8 cellular contexts compared by ENCODE assay signal in genomic region chr12:132162508-132163031, GRCh38. TPM values are rescaled to one million over a fixed set of nuclear protein-coding genes. Genes with fewer than 3 reads are reported as not detected.
DNase-seq lines count a peak whose midpoint lies in the region; ATAC-seq and TF ChIP-seq lines count a peak whose summit lies in the region.

No MANE protein-coding gene starts in this region.

- H3K27ac ChIP-seq in BLaER1 treated with 17β-estradiol and CSF1 and Interleukin-3, amounts not matched to agents 10 nM and 100 nM: peak overlapping the region; percentile 42 to 89 (median 79); a peak in 20 of 22 replicates
- H3K27ac ChIP-seq in brain microvascular endothelial cell: no peak overlapping the region

- peaks cover 0 to 22% (median 0%) of the 10 kb centered on the region in 11 experiments; a peak in 4 of 22 replicates for H4K20me1 ChIP-seq in BLaER1 treated with 17β-estradiol and CSF1 and Interleukin-3, amounts not matched to agents 10 nM and 100 nM

- DNase-seq in M059J (ENCODE audit: low read depth) (peak; percentile 94), brain microvascular endothelial cell (peak; percentile 67), medulla oblongata (ENCODE audit: extremely low spot score) (peak; percentile 37), RKO (ENCODE audit: low spot score) (no peak), NAMALWA (ENCODE audit: low spot score) (no peak)

- TF ChIP-seq CTCF in brain microvascular endothelial cell (IDR thresholded peaks at IDR 0.05; ENCODE audit: low read depth, low read length, missing control alignments): no peak

- ATAC-seq in GM18511 (IDR thresholded peaks at IDR 0.05; ENCODE audit: unreplicated experiment): no peak
- ATAC-seq in GM21515 (IDR thresholded peaks at IDR 0.05; ENCODE audit: unreplicated experiment): no peak

- peaks cover 34 to 57% (median 51%) of the 10 kb centered on the region in 10 experiments for H3K4me1 ChIP-seq in BLaER1 treated with 17β-estradiol and CSF1 and Interleukin-3, amounts not matched to agents 10 nM and 100 nM

- peaks cover 4 to 13% (median 7%) of the 10 kb centered on the region in 11 experiments; a peak in 13 of 22 replicates for H3K9me3 ChIP-seq in BLaER1 treated with 17β-estradiol and CSF1 and Interleukin-3, amounts not matched to agents 10 nM and 100 nM (replicated peaks in 1 of 11)

- H3K9ac ChIP-seq in BLaER1 treated with 17β-estradiol and CSF1 and Interleukin-3, amounts not matched to agents 10 nM and 100 nM: peak overlapping the region; percentile 55 to 79 (median 73); a peak in 21 of 22 replicates

- peaks cover 13 to 39% (median 26%) of the 10 kb centered on the region in 11 experiments; a peak in 20 of 22 replicates for H3K27me3 ChIP-seq in BLaER1 treated with 17β-estradiol and CSF1 and Interleukin-3, amounts not matched to agents 10 nM and 100 nM
- H3K27me3 ChIP-seq in brain microvascular endothelial cell (replicated peaks): no peaks in the 10 kb centered on the region

- peak overlapping the region; percentile 88 to 99 (median 93) for H3K4me2 ChIP-seq in BLaER1 treated with 17β-estradiol and CSF1 and Interleukin-3, amounts not matched to agents 10 nM and 100 nM

- H3K36me3 ChIP-seq in BLaER1 treated with 17β-estradiol and CSF1 and Interleukin-3, amounts not matched to agents 10 nM and 100 nM: peaks cover 6 to 13% (median 10%) of the 10 kb centered on the region in 11 experiments; a peak in 20 of 22 replicates
- no peaks in the 10 kb centered on the region for H3K36me3 ChIP-seq in brain microvascular endothelial cell (replicated peaks)

- in situ Hi-C loops in brain microvascular endothelial cell (cut with HindIII; ENCODE audit: low pct_ligation_motif_present, low sequenced_read_pairs): no loop called here

- peak overlapping the region in 9 of 10 experiments; percentile 29 to 62 (median 44); a peak in 18 of 20 replicates for H3K4me3 ChIP-seq in BLaER1 treated with 17β-estradiol and CSF1 and Interleukin-3, amounts not matched to agents 10 nM and 100 nM
- no peak overlapping the region for H3K4me3 ChIP-seq in brain microvascular endothelial cell (ENCODE audit: low read depth, low read length)

RNA-seq across cellular contexts. Expression of gene NOC4L, which starts 18.3 kb away (rescaled TPM):
- total RNA-seq in M059J (2014; rRNA removed; shearing (Covaris generic)): 10.8 and 18.6 TPM in 2 replicates

RNA-seq across cellular contexts. Expression of gene DDX51, which starts 18.5 kb away (rescaled TPM):
- 2.2 and 4.8 TPM in 2 replicates for total RNA-seq in M059J (2014; rRNA removed; shearing (Covaris generic))

Comparison
In these comparisons a context has a peak if more than half of its experiments do, and no peak if none do; other contexts are left out.
1. DNase-seq: peak in M059J (single experiment), brain microvascular endothelial cell (single experiment) and medulla oblongata (single experiment); none in RKO (single experiment) and NAMALWA (single experiment).